ENCODE assay signal across 8 cellular contexts in the genomic region with DNA sequence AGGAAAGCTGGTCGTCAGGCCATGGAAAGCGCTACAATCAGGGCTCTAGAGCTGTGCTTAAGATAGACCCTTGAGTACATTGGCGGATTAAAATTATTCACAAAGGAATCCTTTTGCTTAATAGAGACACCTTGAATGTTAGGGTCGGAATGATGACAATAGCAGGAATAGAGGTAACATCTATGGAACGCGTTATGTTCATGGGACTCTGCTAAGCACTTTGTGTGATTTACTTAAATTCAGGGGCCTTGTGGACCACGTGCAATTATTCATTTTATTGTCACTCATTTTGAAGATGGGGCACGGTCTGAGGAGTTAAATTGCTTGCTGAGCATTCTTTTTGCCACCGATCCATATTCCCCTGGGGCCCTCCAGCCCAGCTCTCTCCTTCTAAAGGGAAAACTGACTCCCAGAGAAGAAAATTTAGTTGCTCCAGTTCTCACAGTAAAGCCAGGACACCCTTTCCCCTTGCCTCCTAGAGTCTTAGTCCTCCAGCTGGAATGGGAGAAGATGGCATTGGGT. TPM values are rescaled to one million over a fixed set of nuclear protein-coding genes. Genes with fewer than 3 reads are reported as not detected.
DNase-seq lines count a peak whose midpoint lies in the region; ATAC-seq and TF ChIP-seq lines count a peak whose summit lies in the region.

No MANE protein-coding gene starts in this region.

- peaks cover 2% of the 10 kb centered on the region for H3K36me3 ChIP-seq in osteoblast (ENCODE audit: insufficient read depth, low read length)

- intact Hi-C loops in Calu3 (cut with micrococcal nuclease; ENCODE audit: unreplicated experiment): loop anchor here (5.0 to 10.0 kb wide), 2 partner anchors 97 to 1005 kb away; a partner anchor contains a TSS

- H3K4me3 ChIP-seq in osteoblast (ENCODE audit: insufficient read depth, low read length): peak overlapping the region; percentile 78

- peak overlapping the region; percentile 94 for H3K27ac Mint-ChIP-seq in Calu3 (ENCODE audit: unreplicated experiment)
- H3K27ac Mint-ChIP-seq in effector memory CD8-positive, alpha-beta T cell: peak overlapping the region; percentile 92 to 94

- peak overlapping the region; percentile 78 for H3K4me3 Mint-ChIP-seq in Calu3 (ENCODE audit: low read depth, unreplicated experiment)
- H3K4me3 Mint-ChIP-seq in effector memory CD8-positive, alpha-beta T cell: peak overlapping the region; percentile 78 to 88

- H3K4me1 Mint-ChIP-seq in Calu3 (ENCODE audit: low read depth, unreplicated experiment): peaks cover 36% of the 10 kb centered on the region
- peaks cover 27 to 34% of the 10 kb centered on the region in 2 donors for H3K4me1 Mint-ChIP-seq in effector memory CD8-positive, alpha-beta T cell (ENCODE audit: low read depth in 2 of 2)

- peak overlapping the region; percentile 96 for H2AFZ ChIP-seq in osteoblast (ENCODE audit: low read length)

- BruUV-seq in Calu3 (replicated peaks; lab: Mats Ljungman, UMichigan): TSS peak; percentile 98

- peaks cover 33% of the 10 kb centered on the region for H3K36me3 Mint-ChIP-seq in Calu3 (ENCODE audit: insufficient read depth, unreplicated experiment)
- peaks cover 15% of the 10 kb centered on the region for H3K36me3 Mint-ChIP-seq in effector memory CD8-positive, alpha-beta T cell (ENCODE audit: insufficient read depth)

- no peaks in the 10 kb centered on the region for H3K9me3 ChIP-seq in osteoblast (ENCODE audit: low read depth, low read length)

- H3K27me3 Mint-ChIP-seq in Calu3 (ENCODE audit: unreplicated experiment): peaks cover 4% of the 10 kb centered on the region
- peaks cover 1 to 2% of the 10 kb centered on the region in 2 donors for H3K27me3 Mint-ChIP-seq in effector memory CD8-positive, alpha-beta T cell

- peak overlapping the region; percentile 89 for H3K4me2 ChIP-seq in osteoblast (ENCODE audit: insufficient read depth, low read length)

- peaks cover 2% of the 10 kb centered on the region for H3K9me3 Mint-ChIP-seq in Calu3 (ENCODE audit: low read depth, unreplicated experiment)
- no peaks in the 10 kb centered on the region for H3K9me3 Mint-ChIP-seq in effector memory CD8-positive, alpha-beta T cell

- peak overlapping the region; percentile 56 for H3K27ac ChIP-seq in osteoblast (ENCODE audit: low read depth, low read length)

- peaks cover 40% of the 10 kb centered on the region for H3K79me2 ChIP-seq in osteoblast (ENCODE audit: insufficient read depth, low read length)

- peaks cover 6% of the 10 kb centered on the region for H3K27me3 ChIP-seq in osteoblast (ENCODE audit: insufficient read depth, low read length)

- no peak for TF ChIP-seq CTCF in Calu3 (IDR thresholded peaks at IDR 0.05; ENCODE audit: unreplicated experiment)
- no peak for TF ChIP-seq CTCF in osteoblast (IDR thresholded peaks at IDR 0.05; ENCODE audit: extremely low read depth, low read depth, low read length)

- H3K4me1 ChIP-seq in osteoblast (ENCODE audit: insufficient read depth, low read length): peaks cover 18% of the 10 kb centered on the region

- peaks cover 34% of the 10 kb centered on the region for H4K20me1 ChIP-seq in osteoblast (ENCODE audit: insufficient read depth, low read length)

- CTCF ChIA-PET in Calu3 (lab: Charles Lee): no interaction called here

- ATAC-seq in effector memory CD8-positive, alpha-beta T cell (replicated peaks): no peak
- ATAC-seq in GM19467 (IDR thresholded peaks at IDR 0.05; ENCODE audit: unreplicated experiment): no peak
- ATAC-seq in GM19351 (IDR thresholded peaks at IDR 0.05; ENCODE audit: unreplicated experiment): no peak

- no peak for DNase-seq in Calu3
- peak; percentile 33 for DNase-seq in NCI-H345 treated with DMSO at 0.1 percent for 48 hours (lab: John Stamatoyannopoulos, UW; ENCODE audit: unreplicated experiment)
- DNase-seq in effector memory CD8-positive, alpha-beta T cell: no peak
- no peak for DNase-seq in osteoblast (ENCODE audit: insufficient read length, low spot score, missing footprints)
- no peak for DNase-seq in NCI-H748 (lab: John Stamatoyannopoulos, UW; ENCODE audit: unreplicated experiment)
- DNase-seq in NOMO-1 treated with dmso at 0.1 percent for 144 hours (lab: John Stamatoyannopoulos, UW; ENCODE audit: unreplicated experiment): no peak

RNA-seq across cellular contexts. Expression of a gene that starts 0.9 kb away (rescaled TPM):
- total RNA-seq in Calu3 (2022) (101 and 116 TPM in 2 replicates), osteoblast (57.5 and 60.4 TPM in 2 replicates)

RNA-seq across cellular contexts. Expression of a gene that starts 50.9 kb away (rescaled TPM):
- total RNA-seq in Calu3 (2022) (4.9 and 6.0 TPM in 2 replicates), osteoblast (0.36 and 1.2 TPM in 2 replicates)
